In the genomic region with DNA sequence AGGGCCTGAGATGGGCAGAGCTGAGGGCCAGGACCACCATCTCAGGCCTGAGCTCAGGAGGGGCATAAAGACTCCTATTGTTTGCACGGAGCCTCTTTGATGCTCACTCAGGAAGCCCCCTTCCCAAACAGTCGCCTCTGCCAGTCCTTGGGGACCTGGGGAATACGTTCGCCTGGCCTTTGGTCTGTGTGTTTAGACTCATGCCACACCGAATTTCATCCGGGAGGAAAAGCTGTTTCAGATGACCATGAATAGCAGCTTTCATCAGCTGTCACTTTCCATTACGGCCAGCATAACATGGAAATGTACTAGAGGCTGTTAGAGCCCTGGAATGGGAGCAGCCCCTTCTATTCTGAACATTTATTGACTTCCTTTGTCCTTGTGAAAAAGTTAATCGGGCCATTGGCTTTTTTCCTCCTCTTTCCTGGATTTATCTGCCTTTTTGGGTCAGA, we compare ENCODE assay signal across 15 cellular contexts.
A peak's percentile ranks its signal among the peaks of the same experiment; 100 is the strongest.
DNase-seq lines count a peak whose midpoint lies in the region; ATAC-seq and TF ChIP-seq lines count a peak whose summit lies in the region.
"Had no signal": no experiment of that assay in that cellular context is flagged by ENCODE, and none has a peak within 500 bp of the region (broad histone marks: within the 10 kb centered on the region; RNA-seq: fewer than 3 reads in every experiment).

No MANE protein-coding gene starts in this region.

- no peak for ATAC-seq in omental fat pad (ENCODE audit: low FRiP score)
- no peak for ATAC-seq in stimulated activated memory B cell treated with anti-CD40 and anti-IgM and Interleukin-4, amounts not matched to agents 10 μg/mL and 1 μg/mL and 100 μg/mL, for 72 hours
- no peak for ATAC-seq in HG02763 (IDR thresholded peaks at IDR 0.05; ENCODE audit: unreplicated experiment)
- ATAC-seq: GM12878 had no signal

- no peaks in the 10 kb centered on the region for H3K9me3 ChIP-seq in AG04450 (ENCODE audit: control insufficient read depth, insufficient read depth, low read length)
- no peaks in the 10 kb centered on the region for H3K9me3 ChIP-seq in CD4-positive, alpha-beta memory T cell (ENCODE audit: control insufficient read depth in 1 of 2, low read length in 2 of 2)
- H3K9me3 ChIP-seq: BLaER1 treated with 17β-estradiol and CSF1 and Interleukin-3, amounts not matched to agents 10 nM and 100 nM; HAP-1 had no signal

- H3K27ac ChIP-seq in AG04450 (ENCODE audit: low read depth, low read length) = peak overlapping the region; percentile 12
- no peak overlapping the region for H3K27ac ChIP-seq in CD4-positive, alpha-beta memory T cell (ENCODE audit: low read depth, low read length)
- H3K27ac ChIP-seq: BLaER1 treated with 17β-estradiol and CSF1 and Interleukin-3, amounts not matched to agents 10 nM and 100 nM had no signal

- no peak overlapping the region for H3K4me3 ChIP-seq in AG04450 (ENCODE audit: low read depth, low read length)
- no peak overlapping the region for H3K4me3 ChIP-seq in CD4-positive, alpha-beta memory T cell (ENCODE audit: low read length in 2 of 2)
- H3K4me3 ChIP-seq: BLaER1 treated with 17β-estradiol and CSF1 and Interleukin-3, amounts not matched to agents 10 nM and 100 nM; GM12878; HAP-1 had no signal

- no peaks in the 10 kb centered on the region for H3K36me3 Mint-ChIP-seq in osteocyte (ENCODE audit: unreplicated experiment)
- no peaks in the 10 kb centered on the region for H3K36me3 Mint-ChIP-seq in stimulated activated memory B cell treated with anti-CD40 and anti-IgM and Interleukin-4, amounts not matched to agents 10 μg/mL and 1 μg/mL and 100 μg/mL, for 72 hours
- H3K36me3 Mint-ChIP-seq in CD4-positive, alpha-beta memory T cell = no peaks in the 10 kb centered on the region
- H3K36me3 Mint-ChIP-seq: CD4-positive, CD25-positive, alpha-beta regulatory T cell had no signal

- H3K9me3 Mint-ChIP-seq in osteocyte (ENCODE audit: unreplicated experiment) = no peaks in the 10 kb centered on the region
- H3K9me3 Mint-ChIP-seq in stimulated activated memory B cell treated with anti-CD40 and anti-IgM and Interleukin-4, amounts not matched to agents 10 μg/mL and 1 μg/mL and 100 μg/mL, for 72 hours = no peaks in the 10 kb centered on the region
- H3K9me3 Mint-ChIP-seq in CD4-positive, alpha-beta memory T cell = peaks cover 0 to 4% (median 0%) of the 10 kb centered on the region in 8 donors

- no peaks in the 10 kb centered on the region for H3K4me1 ChIP-seq in CD4-positive, alpha-beta memory T cell (ENCODE audit: insufficient read depth, low read length)
- H3K4me1 ChIP-seq: HAP-1 had no signal

- no peaks in the 10 kb centered on the region for H3K36me3 ChIP-seq in CD4-positive, alpha-beta memory T cell (ENCODE audit: insufficient read depth, low read length)
- H3K36me3 ChIP-seq: BLaER1 treated with 17β-estradiol and CSF1 and Interleukin-3, amounts not matched to agents 10 nM and 100 nM; HAP-1 had no signal

- POLR2A ChIA-PET in AG04450 (lab: Yijun Ruan, JAX) = no interaction called here
- POLR2A ChIA-PET in CD4-positive, alpha-beta memory T cell (lab: Charles Lee; ENCODE audit: partially characterized antibody) = no interaction called here

- no peaks in the 10 kb centered on the region for H3K27me3 ChIP-seq in AG04450 (ENCODE audit: control insufficient read depth, insufficient read depth, low read length)
- H3K27me3 ChIP-seq in CD4-positive, alpha-beta memory T cell (ENCODE audit: insufficient read depth, low read length) = no peaks in the 10 kb centered on the region
- H3K27me3 ChIP-seq: BLaER1 treated with 17β-estradiol and CSF1 and Interleukin-3, amounts not matched to agents 10 nM and 100 nM had no signal

- DNase-seq in AG04450 (ENCODE audit: low read depth, low spot score) (no peak), RPMI7951 (ENCODE audit: low read depth) (peak; percentile 37), foreskin melanocyte (peak; percentile 40), osteocyte (ENCODE audit: extremely low spot score, unreplicated experiment) (no peak), omental fat pad (ENCODE audit: low spot score) (no peak)
- no peak for DNase-seq in CD4-positive, alpha-beta memory T cell
- DNase-seq: 8988T; Calu3; CD4-positive, CD25-positive, alpha-beta regulatory T cell; DMS79 had no signal

- intact Hi-C loops in CD4-positive, alpha-beta memory T cell (cut with micrococcal nuclease) = no loop called here

- H3K27ac Mint-ChIP-seq in osteocyte (ENCODE audit: unreplicated experiment) = peak overlapping the region; percentile 78
- no peak overlapping the region for H3K27ac Mint-ChIP-seq in stimulated activated memory B cell treated with anti-CD40 and anti-IgM and Interleukin-4, amounts not matched to agents 10 μg/mL and 1 μg/mL and 100 μg/mL, for 72 hours
- H3K27ac Mint-ChIP-seq in CD4-positive, alpha-beta memory T cell = no peak overlapping the region
- H3K27ac Mint-ChIP-seq: CD4-positive, CD25-positive, alpha-beta regulatory T cell had no signal

- no peak for TF ChIP-seq CTCF in AG04450 (IDR thresholded peaks at IDR 0.05; ENCODE audit: low read depth, low read length)
- TF ChIP-seq CTCF in osteocyte (IDR thresholded peaks at IDR 0.05) = no peak
- no peak for TF ChIP-seq CTCF in omental fat pad (IDR thresholded peaks at IDR 0.05)

- peaks cover 26% of the 10 kb centered on the region for H3K27me3 Mint-ChIP-seq in osteocyte (ENCODE audit: unreplicated experiment)
- peaks cover 12% of the 10 kb centered on the region for H3K27me3 Mint-ChIP-seq in stimulated activated memory B cell treated with anti-CD40 and anti-IgM and Interleukin-4, amounts not matched to agents 10 μg/mL and 1 μg/mL and 100 μg/mL, for 72 hours
- peaks cover 4% of the 10 kb centered on the region in 2 donors for H3K27me3 Mint-ChIP-seq in CD4-positive, alpha-beta memory T cell
- H3K27me3 Mint-ChIP-seq: CD4-positive, CD25-positive, alpha-beta regulatory T cell had no signal

- peaks cover 23% of the 10 kb centered on the region for H3K4me1 Mint-ChIP-seq in osteocyte (ENCODE audit: unreplicated experiment)
- no peaks in the 10 kb centered on the region for H3K4me1 Mint-ChIP-seq in stimulated activated memory B cell treated with anti-CD40 and anti-IgM and Interleukin-4, amounts not matched to agents 10 μg/mL and 1 μg/mL and 100 μg/mL, for 72 hours
- no peaks in the 10 kb centered on the region for H3K4me1 Mint-ChIP-seq in CD4-positive, alpha-beta memory T cell
- H3K4me1 Mint-ChIP-seq: CD4-positive, CD25-positive, alpha-beta regulatory T cell had no signal

- CTCF ChIA-PET in AG04450 (lab: Charles Lee) = interaction anchor here (1.0 to 1.7 kb wide), 2 partner anchors 125 to 132 kb away, joined by 4 to 6 read pairs; no protein-coding TSS in a partner anchor
- CTCF ChIA-PET in CD4-positive, alpha-beta memory T cell (lab: Charles Lee; ENCODE audit: partially characterized antibody) = no interaction called here

- no peak overlapping the region for H3K4me3 Mint-ChIP-seq in osteocyte (ENCODE audit: unreplicated experiment)
- H3K4me3 Mint-ChIP-seq in stimulated activated memory B cell treated with anti-CD40 and anti-IgM and Interleukin-4, amounts not matched to agents 10 μg/mL and 1 μg/mL and 100 μg/mL, for 72 hours = no peak overlapping the region
- H3K4me3 Mint-ChIP-seq in CD4-positive, alpha-beta memory T cell = no peak overlapping the region
- H3K4me3 Mint-ChIP-seq: CD4-positive, CD25-positive, alpha-beta regulatory T cell had no signal

Comparison
In these comparisons a context has a peak if more than half of its experiments do, and no peak if none do; other contexts are left out.
1. DNase-seq: peak in RPMI7951 (single experiment) and foreskin melanocyte (single experiment); none in AG04450 (single experiment), osteocyte (single experiment), omental fat pad (single experiment) and CD4-positive, alpha-beta memory T cell (0 of 5).